8 cellular contexts compared by ENCODE assay signal in genomic region chr4:54217642-54218486, GRCh38. TPM values are rescaled to one million over a fixed set of nuclear protein-coding genes. Genes with fewer than 3 reads are reported as not detected.
DNase-seq lines count a peak whose midpoint lies in the region; ATAC-seq and TF ChIP-seq lines count a peak whose summit lies in the region.

No MANE protein-coding gene starts in this region.

- peak; percentile 68 for ATAC-seq in HG02571 (IDR thresholded peaks at IDR 0.05; ENCODE audit: unreplicated experiment)
- peak; percentile 73 for ATAC-seq in T-helper 17 cell
- peak; percentile 86 for ATAC-seq in body of pancreas

- no peaks in the 10 kb centered on the region for H3K36me3 ChIP-seq in body of pancreas (replicated peaks in 1 of 2; ENCODE audit: insufficient read depth in 1 of 2, low read depth in 2 of 2)

- no peaks in the 10 kb centered on the region for H3K9me3 ChIP-seq in T-helper 17 cell (ENCODE audit: control insufficient read depth, low read length, poor library complexity, severe bottlenecking)
- H3K9me3 ChIP-seq in body of pancreas: no peaks in the 10 kb centered on the region

- H3K4me1 ChIP-seq in body of pancreas: peaks cover 5% of the 10 kb centered on the region

- no peak overlapping the region for H3K27ac ChIP-seq in body of pancreas

- peak; percentile 89 for DNase-seq in EH (ENCODE audit: low read depth)
- peak; percentile 30 for DNase-seq in NCI-H1436 treated with DMSO at 0.1 percent for 48 hours (lab: John Stamatoyannopoulos, UW)
- peak in 1 of 3 donors; percentile 39 for DNase-seq in T-helper 17 cell
- peak; percentile 70 to 80 (median 75) for DNase-seq in body of pancreas
- peak; percentile 48 to 71 for DNase-seq in hippocampal formation (lab: John Stamatoyannopoulos, UW)
- DNase-seq in retina: peak; percentile 92
- no peak for DNase-seq in mesenteric fat pad (ENCODE audit: low spot score)

- H3K36me3 Mint-ChIP-seq in T-helper 17 cell (ENCODE audit: low read depth): no peaks in the 10 kb centered on the region

- no peak for TF ChIP-seq POLR2A in body of pancreas (IDR thresholded peaks at IDR 0.05)

- intact Hi-C loops in body of pancreas (cut with DNase I): no loop called here

- peaks cover 0 to 7% of the 10 kb centered on the region in 2 donors for H3K27me3 ChIP-seq in body of pancreas

- no peaks in the 10 kb centered on the region for H3K4me1 Mint-ChIP-seq in T-helper 17 cell

- H3K4me3 Mint-ChIP-seq in T-helper 17 cell: peak overlapping the region; percentile 9

- H3K4me3 ChIP-seq in body of pancreas: no peak overlapping the region

- H3K27ac Mint-ChIP-seq in T-helper 17 cell: no peak overlapping the region

- WGBS in body of pancreas, 2 donors: 0 to 1% methylated on average over 13 to 23 of the region's 23 CpGs

- peak; percentile 85 to 93 (median 90) for TF ChIP-seq CTCF in body of pancreas (IDR thresholded peaks at IDR 0.05)

- H3K27me3 Mint-ChIP-seq in T-helper 17 cell: peaks cover 60% of the 10 kb centered on the region

RNA-seq across cellular contexts. Expression of gene PDGFRA, which starts 11.2 kb away (rescaled TPM):
- total RNA-seq in T-helper 17 cell (under 1 TPM in 1 of 2 donors, not detected in 1; 0.63 TPM), body of pancreas (10 to 100 TPM; 54.4 to 56.0 TPM), mesenteric fat pad (181 TPM)

Comparison
In these comparisons a context has a peak if more than half of its experiments do, and no peak if none do; other contexts are left out.
1. RNA of gene PDGFRA, which starts 11.2 kb away (total RNA-seq): 181 TPM in mesenteric fat pad (single experiment) and 54.4 to 56.0 TPM in body of pancreas; 0.63 TPM in T-helper 17 cell; every median in the first group is over 10 times any median in the second.
2. Peak in every context shown above with its lines, with median percentiles within 50 percentile points of each other: ATAC-seq.